9 cellular contexts compared by ENCODE assay signal in genomic region chr6:25193147-25193864, GRCh38.
A peak's percentile ranks its signal among the peaks of the same experiment; 100 is the strongest.
DNase-seq lines count a peak whose midpoint lies in the region; ATAC-seq, FAIRE-seq and TF ChIP-seq lines count a peak whose summit lies in the region.
"Had no signal": no experiment of that assay in that cellular context is flagged by ENCODE, and none has a peak within 500 bp of the region (broad histone marks: within the 10 kb centered on the region; RNA-seq: fewer than 3 reads in every experiment).

No MANE protein-coding gene starts in this region.

- in situ Hi-C loops in ACHN (cut with HindIII; ENCODE audit: low pct_ligation_motif_present, low pct_unique_long_range_greater_than_20kb, low sequenced_read_pairs) = no loop called here

- FAIRE-seq in GM12891 (lab: Jason Lieb, UNC) = no peak

- TF ChIP-seq CTCF in epithelial cell of proximal tubule (conservative IDR thresholded peaks at IDR 0.05; ENCODE audit: low read depth, low read length) = no peak

- peak overlapping the region; percentile 2 for H3K4me3 ChIP-seq in epithelial cell of proximal tubule (ENCODE audit: low read depth, low read length)

- DNase-seq in ACHN (peak; percentile 86), NCI-H69 (lab: John Stamatoyannopoulos, UW) (peak; percentile 12), epithelial cell of proximal tubule (ENCODE audit: low read depth) (peak; percentile 87), myocyte (ENCODE audit: low read depth) (peak; percentile 92), NCI-H526 treated with DMSO at 0.1 percent for 48 hours (lab: John Stamatoyannopoulos, UW) (no peak), GM12891 (ENCODE audit: insufficient read length, low spot score) (no peak)
- DNase-seq in activated CD4-positive, alpha-beta T cell treated with anti-CD3 and anti-CD28 coated beads, Interleukin-2, amount 50 U/mL, for 1 hour = no peak
- DNase-seq: CD4-positive, alpha-beta T cell had no signal

- ATAC-seq in GM18511 (IDR thresholded peaks at IDR 0.05; ENCODE audit: unreplicated experiment) = no peak

- TF ChIP-seq POLR2A in GM12891 (IDR thresholded peaks at IDR 0.05; ENCODE audit: low read depth, low read length) = no peak

TF ChIP-seq in GM12891, 5 proteins besides CTCF, POLR2A, EP300 and RAD21:
- TF ChIP-seq SPI1 (IDR thresholded peaks at IDR 0.05; ENCODE audit: low read depth, low read length) (no peak), POU2F2 (IDR thresholded peaks at IDR 0.05; ENCODE audit: low read depth, low read length) (no peak), POLR2AphosphoS5 (IDR thresholded peaks at IDR 0.05; ENCODE audit: low read depth, low read length) (no peak), PAX5 (IDR thresholded peaks at IDR 0.05; ENCODE audit: insufficient read depth, low read length, severe bottlenecking) (no peak), TAF1 (IDR thresholded peaks at IDR 0.05; ENCODE audit: low read depth, low read length) (no peak)

Comparison
In these comparisons a context has a peak if more than half of its experiments do, and no peak if none do; other contexts are left out.
1. DNase-seq: peak in ACHN (single experiment), NCI-H69 (single experiment), epithelial cell of proximal tubule (single experiment) and myocyte (single experiment); none in activated CD4-positive, alpha-beta T cell treated with anti-CD3 and anti-CD28 coated beads, Interleukin-2, amount 50 U/mL, for 1 hour (single experiment), NCI-H526 treated with DMSO at 0.1 percent for 48 hours (single experiment) and GM12891 (single experiment).